12 cellular contexts compared by ENCODE assay signal in the genomic region with DNA sequence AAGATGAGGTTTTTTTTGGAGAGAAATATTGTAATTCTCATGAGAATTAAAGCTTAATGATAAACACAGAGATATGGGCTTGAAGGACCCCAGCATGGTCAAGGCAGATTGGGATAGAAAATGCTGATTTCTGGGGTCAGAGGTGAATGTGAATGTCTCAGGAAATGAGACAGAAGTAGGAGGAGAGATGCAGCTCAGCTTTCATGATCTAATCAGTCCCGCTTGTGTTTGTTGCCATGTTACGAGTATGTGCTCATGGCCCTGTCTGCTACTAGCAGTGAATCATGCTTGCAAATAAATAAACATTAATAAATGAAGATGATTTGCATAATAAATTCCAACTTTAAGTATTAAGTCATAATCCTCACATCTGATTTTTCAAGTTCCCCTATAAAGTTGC. TPM values are rescaled to one million over a fixed set of nuclear protein-coding genes. Genes with fewer than 3 reads are reported as not detected.
DNase-seq lines count a peak whose midpoint lies in the region; ATAC-seq and TF ChIP-seq lines count a peak whose summit lies in the region.
"Had no signal": no experiment of that assay in that cellular context is flagged by ENCODE, and none has a peak within 500 bp of the region (broad histone marks: within the 10 kb centered on the region; RNA-seq: fewer than 3 reads in every experiment).

No MANE protein-coding gene starts in this region.

- H3K36me3 ChIP-seq in transverse colon: no peaks in the 10 kb centered on the region
- H3K36me3 ChIP-seq: heart right ventricle, tibial artery had no signal

- H3K27me3 ChIP-seq in transverse colon: no peaks in the 10 kb centered on the region

- no peak for TF ChIP-seq CTCF in transverse colon (IDR thresholded peaks at IDR 0.05)

- no peaks in the 10 kb centered on the region for H3K27me3 Mint-ChIP-seq in activated naive CD8-positive, alpha-beta T cell treated with anti-CD3 and anti-CD28 coated beads, Interleukin-2, amount 50 U/mL, for 24 hours
- no peaks in the 10 kb centered on the region for H3K27me3 Mint-ChIP-seq in activated naive CD8-positive, alpha-beta T cell treated with anti-CD3 and anti-CD28 coated beads for 36 hours

- intact Hi-C loops in transverse colon (cut with DNase I; ENCODE audit: low total_unique reads): no loop called here

- H3K27ac ChIP-seq in epithelial cell of prostate (no peak overlapping the region), transverse colon (no peak overlapping the region)
- H3K27ac ChIP-seq: C4-2B, heart right ventricle, tibial artery had no signal

- no peaks in the 10 kb centered on the region for H3K4me1 ChIP-seq in transverse colon
- H3K4me1 ChIP-seq: heart right ventricle, tibial artery had no signal

- no peak for TF ChIP-seq EP300 in transverse colon (IDR thresholded peaks at IDR 0.05; ENCODE audit: low read depth)

- H3K4me3 Mint-ChIP-seq in activated naive CD8-positive, alpha-beta T cell treated with anti-CD3 and anti-CD28 coated beads, Interleukin-2, amount 50 U/mL, for 24 hours: no peak overlapping the region
- no peak overlapping the region for H3K4me3 Mint-ChIP-seq in activated naive CD8-positive, alpha-beta T cell treated with anti-CD3 and anti-CD28 coated beads for 36 hours
- H3K4me3 Mint-ChIP-seq in stimulated activated effector memory CD8-positive, alpha-beta T cell treated with anti-CD3 and anti-CD28 coated beads, Interleukin-12 subunit alpha, Interleukin-12 subunit beta, amount 100 ng/mL, for 72 hours: peak overlapping the region; percentile 14

- H3K4me3 ChIP-seq in transverse colon: no peak overlapping the region
- H3K4me3 ChIP-seq: heart right ventricle, tibial artery had no signal

- peak; percentile 87 for ATAC-seq in activated naive CD8-positive, alpha-beta T cell treated with anti-CD3 and anti-CD28 coated beads, Interleukin-2, amount 50 U/mL, for 24 hours
- ATAC-seq in stimulated activated effector memory CD8-positive, alpha-beta T cell treated with anti-CD3 and anti-CD28 coated beads, Interleukin-12 subunit alpha, Interleukin-12 subunit beta, amount 100 ng/mL, for 72 hours: peak; percentile 87
- ATAC-seq in HG03571 (IDR thresholded peaks at IDR 0.05; ENCODE audit: unreplicated experiment): no peak
- ATAC-seq: heart right ventricle had no signal

- H3K9me3 ChIP-seq in transverse colon: no peaks in the 10 kb centered on the region
- H3K9me3 ChIP-seq: tibial artery had no signal

- 71 to 87% methylated on average over 2 of the region's 2 CpGs for WGBS in transverse colon (ENCODE audit: low coverage in 1 of 2), 2 donors

- H3K27ac Mint-ChIP-seq in activated naive CD8-positive, alpha-beta T cell treated with anti-CD3 and anti-CD28 coated beads, Interleukin-2, amount 50 U/mL, for 24 hours: no peak overlapping the region
- H3K27ac Mint-ChIP-seq in activated naive CD8-positive, alpha-beta T cell treated with anti-CD3 and anti-CD28 coated beads for 36 hours: no peak overlapping the region
- peak overlapping the region; percentile 88 for H3K27ac Mint-ChIP-seq in stimulated activated effector memory CD8-positive, alpha-beta T cell treated with anti-CD3 and anti-CD28 coated beads, Interleukin-12 subunit alpha, Interleukin-12 subunit beta, amount 100 ng/mL, for 72 hours

- H3K36me3 Mint-ChIP-seq in activated naive CD8-positive, alpha-beta T cell treated with anti-CD3 and anti-CD28 coated beads, Interleukin-2, amount 50 U/mL, for 24 hours (ENCODE audit: low read depth): no peaks in the 10 kb centered on the region
- no peaks in the 10 kb centered on the region for H3K36me3 Mint-ChIP-seq in activated naive CD8-positive, alpha-beta T cell treated with anti-CD3 and anti-CD28 coated beads for 36 hours
- no peaks in the 10 kb centered on the region for H3K36me3 Mint-ChIP-seq in stimulated activated effector memory CD8-positive, alpha-beta T cell treated with anti-CD3 and anti-CD28 coated beads, Interleukin-12 subunit alpha, Interleukin-12 subunit beta, amount 100 ng/mL, for 72 hours

- peaks cover 50% of the 10 kb centered on the region for H3K4me1 Mint-ChIP-seq in activated naive CD8-positive, alpha-beta T cell treated with anti-CD3 and anti-CD28 coated beads, Interleukin-2, amount 50 U/mL, for 24 hours
- H3K4me1 Mint-ChIP-seq in activated naive CD8-positive, alpha-beta T cell treated with anti-CD3 and anti-CD28 coated beads for 36 hours: peaks cover 16% of the 10 kb centered on the region
- H3K4me1 Mint-ChIP-seq in stimulated activated effector memory CD8-positive, alpha-beta T cell treated with anti-CD3 and anti-CD28 coated beads, Interleukin-12 subunit alpha, Interleukin-12 subunit beta, amount 100 ng/mL, for 72 hours: peaks cover 39% of the 10 kb centered on the region

- in situ Hi-C loops in transverse colon (cut with MboI; ENCODE audit: low pct_ligation_motif_present in 1 of 4, low pct_unique_long_range_greater_than_20kb in 1 of 4, low sequenced_read_pairs in 3 of 4): no loop called here

- TF ChIP-seq POLR2A in transverse colon (IDR thresholded peaks at IDR 0.05): no peak

- H3K9me3 Mint-ChIP-seq in activated naive CD8-positive, alpha-beta T cell treated with anti-CD3 and anti-CD28 coated beads, Interleukin-2, amount 50 U/mL, for 24 hours: no peaks in the 10 kb centered on the region
- H3K9me3 Mint-ChIP-seq in activated naive CD8-positive, alpha-beta T cell treated with anti-CD3 and anti-CD28 coated beads for 36 hours: no peaks in the 10 kb centered on the region
- H3K9me3 Mint-ChIP-seq in stimulated activated effector memory CD8-positive, alpha-beta T cell treated with anti-CD3 and anti-CD28 coated beads, Interleukin-12 subunit alpha, Interleukin-12 subunit beta, amount 100 ng/mL, for 72 hours: peaks cover 2% of the 10 kb centered on the region

- DNase-seq in activated naive CD8-positive, alpha-beta T cell treated with anti-CD3 and anti-CD28 coated beads, Interleukin-2, amount 50 U/mL, for 24 hours: no peak
- no peak for DNase-seq in activated naive CD8-positive, alpha-beta T cell treated with anti-CD3 and anti-CD28 coated beads for 36 hours
- DNase-seq in RPMI7951 (ENCODE audit: low read depth): peak; percentile 27
- DNase-seq in epithelial cell of prostate (ENCODE audit: low read depth, low spot score): peak; percentile 73
- no peak for DNase-seq in stimulated activated effector memory CD8-positive, alpha-beta T cell treated with anti-CD3 and anti-CD28 coated beads, Interleukin-12 subunit alpha, Interleukin-12 subunit beta, amount 100 ng/mL, for 72 hours (ENCODE audit: low spot score in 2 of 2)
- DNase-seq in GDM1 (lab: John Stamatoyannopoulos, UW): no peak
- no peak for DNase-seq in transverse colon
- DNase-seq: heart right ventricle; stimulated activated CD4-positive, alpha-beta T cell treated with anti-CD3 and anti-CD28 coated beads, Interleukin-2, amount 100 ng/mL, for 24 hours; tibial artery had no signal

RNA-seq across cellular contexts. Expression of a gene that starts 23.0 kb away (rescaled TPM):
- total RNA-seq in activated naive CD8-positive, alpha-beta T cell treated with anti-CD3 and anti-CD28 coated beads for 36 hours: 10 to 100 TPM; 47.6 to 48.8 TPM
- total RNA-seq in RPMI7951 (2014; rRNA removed; shearing (Covaris generic)): 30.1 and 51.2 TPM in 2 replicates
- 100 to 1,000 TPM in 1 of 4 donors, 10 to 100 TPM in 3; 56.9 to 116 (median 83.6) TPM for total RNA-seq in transverse colon

RNA-seq across cellular contexts. Expression of a gene that starts 51.9 kb away (rescaled TPM):
- 10 to 100 TPM; 60.0 to 60.7 TPM for total RNA-seq in activated naive CD8-positive, alpha-beta T cell treated with anti-CD3 and anti-CD28 coated beads for 36 hours
- 19.9 and 24.4 TPM in 2 replicates for total RNA-seq in RPMI7951 (2014; rRNA removed; shearing (Covaris generic))
- 10 to 100 TPM; 13.9 to 52.7 (median 45.1) TPM for total RNA-seq in transverse colon

Comparison
In these comparisons a context has a peak if more than half of its experiments do, and no peak if none do; other contexts are left out.
1. DNase-seq: peak in RPMI7951 (single experiment) and epithelial cell of prostate (single experiment); none in activated naive CD8-positive, alpha-beta T cell treated with anti-CD3 and anti-CD28 coated beads, Interleukin-2, amount 50 U/mL, for 24 hours (single experiment), activated naive CD8-positive, alpha-beta T cell treated with anti-CD3 and anti-CD28 coated beads for 36 hours (single experiment), stimulated activated effector memory CD8-positive, alpha-beta T cell treated with anti-CD3 and anti-CD28 coated beads, Interleukin-12 subunit alpha, Interleukin-12 subunit beta, amount 100 ng/mL, for 72 hours (0 of 2), GDM1 (single experiment) and transverse colon (single experiment).